21 cellular contexts compared by ENCODE assay signal in genomic region chr6:163336961-163337360, GRCh38.
DNase-seq lines count a peak whose midpoint lies in the region; ATAC-seq and TF ChIP-seq lines count a peak whose summit lies in the region.
"Had no signal": no experiment of that assay in that cellular context is flagged by ENCODE, and none has a peak within 500 bp of the region (broad histone marks: within the 10 kb centered on the region; RNA-seq: fewer than 3 reads in every experiment).

No MANE protein-coding gene starts in this region.

- no peak for ATAC-seq in Right ventricle myocardium inferior
- ATAC-seq in psoas muscle, result no peak
- ATAC-seq: A549, HCT116 had no signal

- H3K27me3 ChIP-seq in right atrium auricular region, result no peaks in the 10 kb centered on the region
- H3K27me3 ChIP-seq in dorsolateral prefrontal cortex, result no peaks in the 10 kb centered on the region
- no peaks in the 10 kb centered on the region for H3K27me3 ChIP-seq in psoas muscle (ENCODE audit: insufficient read depth in 3 of 3, low read length in 2 of 3)
- H3K27me3 ChIP-seq: BLaER1 treated with 17β-estradiol and CSF1 and Interleukin-3, amounts not matched to agents 10 nM and 100 nM had no signal

- H3K27ac ChIP-seq in right atrium auricular region (peak overlapping the region; percentile 91 to 92), dorsolateral prefrontal cortex (peak overlapping the region; percentile 72 to 100 (median 97)), psoas muscle (peak overlapping the region; percentile 94)
- H3K27ac ChIP-seq: A549; BLaER1 treated with 17β-estradiol and CSF1 and Interleukin-3, amounts not matched to agents 10 nM and 100 nM; KMS-11; PC-9 had no signal

- no peak overlapping the region for H3K4me3 ChIP-seq in right atrium auricular region
- H3K4me3 ChIP-seq in dorsolateral prefrontal cortex, result no peak overlapping the region
- H3K4me3 ChIP-seq in psoas muscle, result no peak overlapping the region
- H3K4me3 ChIP-seq: A549; BLaER1 treated with 17β-estradiol and CSF1 and Interleukin-3, amounts not matched to agents 10 nM and 100 nM; PC-9 had no signal

- no peak for DNase-seq in right atrium auricular region (ENCODE audit: low spot score)
- DNase-seq in Right ventricle myocardium inferior (ENCODE audit: missing footprints), result no peak
- peak in 2 of 10 donors; percentile 21 to 34 for DNase-seq in dorsolateral prefrontal cortex
- DNase-seq in psoas muscle, result no peak
- DNase-seq in NCI-H128 (lab: John Stamatoyannopoulos, UW; ENCODE audit: unreplicated experiment), result no peak
- no peak for DNase-seq in NCI-H446 (lab: John Stamatoyannopoulos, UW)
- DNase-seq in D341Med (ENCODE audit: low spot score), result no peak
- DNase-seq: AML-193; CD4-positive, alpha-beta memory T cell; COR-L47; MM.1S; NCI-H1417; NCI-H1694; NCI-H2029 treated with DMSO at 0.1 percent for 48 hours; NCI-H526 treated with DMSO at 0.1 percent for 48 hours; PC-9; SHP77 had no signal

- TF ChIP-seq CTCF in right atrium auricular region (IDR thresholded peaks at IDR 0.05) (no peak), dorsolateral prefrontal cortex (IDR thresholded peaks at IDR 0.05 in 54 of 56, conservative IDR thresholded peaks at IDR 0.05 in 2 of 56; ENCODE audit: low read depth in 1 of 56, partially characterized antibody in 56 of 56) (no peak), psoas muscle (IDR thresholded peaks at IDR 0.05) (no peak)

- 77 to 91% (median 78%) methylated on average over 12 of the region's 12 CpGs for WGBS in psoas muscle, 3 donors

- intact Hi-C loops in Right ventricle myocardium inferior (cut with DNase I) (loop anchor here (2.0 to 5.0 kb wide), 4 partner anchors 60 to 770 kb away; partner anchors contain the start of gene QKI), dorsolateral prefrontal cortex (cut with DNase I) (loop anchor here in 1 of 2 donors (5.0 kb wide), 1 partner anchor 90 kb away; no protein-coding TSS in a partner anchor), psoas muscle (cut with DNase I) (loop anchor here (2.0 to 10.0 kb wide), 5 partner anchors 75 to 772 kb away; partner anchors contain the start of gene QKI (in 1 of the 2))

- H3K36me3 ChIP-seq in right atrium auricular region (no peaks in the 10 kb centered on the region), psoas muscle (ENCODE audit: insufficient read depth in 1 of 2, low read depth in 1 of 2) (no peaks in the 10 kb centered on the region)
- H3K36me3 ChIP-seq: BLaER1 treated with 17β-estradiol and CSF1 and Interleukin-3, amounts not matched to agents 10 nM and 100 nM had no signal

- H3K4me1 ChIP-seq in right atrium auricular region (peaks cover 0 to 61% of the 10 kb centered on the region in 2 donors), psoas muscle (peaks cover 78% of the 10 kb centered on the region)
- H3K4me1 ChIP-seq: A549 had no signal

- H3K9me3 ChIP-seq in right atrium auricular region (no peaks in the 10 kb centered on the region), psoas muscle (no peaks in the 10 kb centered on the region)
- H3K9me3 ChIP-seq: A549; BLaER1 treated with 17β-estradiol and CSF1 and Interleukin-3, amounts not matched to agents 10 nM and 100 nM had no signal
